1 cellular context compared by ENCODE assay signal in the genomic region with DNA sequence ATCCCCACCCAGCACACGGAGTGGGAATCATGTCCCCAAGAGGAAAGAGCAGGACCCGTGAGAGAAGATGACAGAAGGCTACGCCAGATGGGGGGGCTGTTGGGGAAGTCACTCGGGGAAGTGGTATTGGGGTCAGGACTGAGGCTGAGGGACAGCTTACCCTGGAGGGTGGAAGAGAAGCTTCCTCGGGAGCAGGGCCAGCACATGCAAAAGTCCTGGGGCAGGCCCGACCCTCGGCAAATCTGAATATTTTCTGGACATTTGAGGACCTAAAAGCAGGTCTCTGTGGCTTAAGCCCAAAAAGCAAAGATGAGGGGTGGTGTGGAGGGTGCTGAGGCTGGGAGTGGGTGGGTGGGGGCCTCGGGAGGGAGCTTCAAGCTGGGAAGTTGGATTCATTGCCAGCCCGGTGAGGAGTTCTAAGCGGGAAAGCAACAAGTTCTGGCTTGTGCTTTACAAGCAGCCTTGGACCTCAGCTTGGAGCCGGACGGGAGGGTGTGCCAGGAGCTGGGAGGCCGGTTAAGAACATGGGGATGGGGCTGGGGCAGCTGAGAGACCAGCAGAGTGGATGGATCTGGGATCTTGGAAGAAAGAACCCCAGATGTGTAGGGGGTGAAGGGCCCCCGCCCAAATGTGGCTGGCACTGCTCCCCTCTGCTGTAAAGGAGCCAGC.
TF ChIP-seq lines count a peak whose summit lies in the region.

No MANE protein-coding gene starts in this region.

TF ChIP-seq in HEK293, 187 proteins besides CTCF, POLR2A, EP300 and RAD21:
- peak; percentile 48 for TF ChIP-seq SCRT2 (tag by site-specific recombination; IDR thresholded peaks at IDR 0.05)
- peak; percentile 94 for TF ChIP-seq ZNF623 (tag by site-specific recombination; IDR thresholded peaks at IDR 0.05)
- TF ChIP-seq ZBTB1 (tag by site-specific recombination; IDR thresholded peaks at IDR 0.05) = no peak
TF ChIP-seq in HEK293: peak in this region for 2.
